Comparison of ENCODE assay signal across 1 cellular context in the genomic region with DNA sequence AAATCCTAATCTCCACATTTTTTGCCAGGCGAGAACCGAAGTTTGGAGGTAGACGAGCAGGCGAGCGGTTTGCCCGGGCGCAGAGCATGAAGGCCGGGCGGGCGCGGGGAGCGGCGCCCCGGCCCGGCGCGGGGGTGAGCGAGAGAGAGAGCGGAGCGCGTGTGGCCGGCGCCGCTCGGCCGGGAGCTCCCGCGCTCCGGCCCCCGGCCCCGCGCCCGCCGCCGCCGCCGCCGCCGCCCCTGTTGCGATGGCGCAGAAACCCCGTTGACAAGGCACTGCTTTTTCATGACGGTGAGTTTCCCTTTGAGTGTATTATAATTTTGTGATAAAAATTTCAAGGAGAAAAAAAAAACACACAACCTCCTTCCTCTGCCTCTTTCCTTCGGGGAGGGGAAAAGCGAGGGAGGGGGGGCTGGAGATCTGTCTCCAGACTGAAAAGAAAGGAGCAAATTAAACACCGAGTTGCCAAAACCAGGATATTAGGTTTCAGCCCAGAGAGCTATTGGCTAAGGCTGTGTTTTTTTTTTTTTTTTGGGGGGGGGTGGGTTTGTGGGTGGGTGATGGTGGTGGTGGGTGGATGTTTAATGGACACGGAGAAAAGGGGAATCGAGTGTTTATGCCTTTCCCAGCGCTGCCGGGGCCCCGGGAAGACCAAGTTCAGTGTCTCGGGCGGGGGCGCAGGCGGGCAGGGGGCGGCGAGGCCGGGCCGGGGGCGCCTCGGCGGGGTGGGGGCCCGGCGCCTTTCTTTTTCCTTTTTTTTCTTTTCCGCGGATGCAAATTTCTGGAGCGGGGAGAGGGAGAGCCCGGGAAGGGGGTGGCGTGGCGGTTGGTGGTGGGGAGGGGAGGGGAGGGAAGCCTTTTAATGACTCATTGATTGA.
TF ChIP-seq lines count a peak whose summit lies in the region.

A gene with protein sequence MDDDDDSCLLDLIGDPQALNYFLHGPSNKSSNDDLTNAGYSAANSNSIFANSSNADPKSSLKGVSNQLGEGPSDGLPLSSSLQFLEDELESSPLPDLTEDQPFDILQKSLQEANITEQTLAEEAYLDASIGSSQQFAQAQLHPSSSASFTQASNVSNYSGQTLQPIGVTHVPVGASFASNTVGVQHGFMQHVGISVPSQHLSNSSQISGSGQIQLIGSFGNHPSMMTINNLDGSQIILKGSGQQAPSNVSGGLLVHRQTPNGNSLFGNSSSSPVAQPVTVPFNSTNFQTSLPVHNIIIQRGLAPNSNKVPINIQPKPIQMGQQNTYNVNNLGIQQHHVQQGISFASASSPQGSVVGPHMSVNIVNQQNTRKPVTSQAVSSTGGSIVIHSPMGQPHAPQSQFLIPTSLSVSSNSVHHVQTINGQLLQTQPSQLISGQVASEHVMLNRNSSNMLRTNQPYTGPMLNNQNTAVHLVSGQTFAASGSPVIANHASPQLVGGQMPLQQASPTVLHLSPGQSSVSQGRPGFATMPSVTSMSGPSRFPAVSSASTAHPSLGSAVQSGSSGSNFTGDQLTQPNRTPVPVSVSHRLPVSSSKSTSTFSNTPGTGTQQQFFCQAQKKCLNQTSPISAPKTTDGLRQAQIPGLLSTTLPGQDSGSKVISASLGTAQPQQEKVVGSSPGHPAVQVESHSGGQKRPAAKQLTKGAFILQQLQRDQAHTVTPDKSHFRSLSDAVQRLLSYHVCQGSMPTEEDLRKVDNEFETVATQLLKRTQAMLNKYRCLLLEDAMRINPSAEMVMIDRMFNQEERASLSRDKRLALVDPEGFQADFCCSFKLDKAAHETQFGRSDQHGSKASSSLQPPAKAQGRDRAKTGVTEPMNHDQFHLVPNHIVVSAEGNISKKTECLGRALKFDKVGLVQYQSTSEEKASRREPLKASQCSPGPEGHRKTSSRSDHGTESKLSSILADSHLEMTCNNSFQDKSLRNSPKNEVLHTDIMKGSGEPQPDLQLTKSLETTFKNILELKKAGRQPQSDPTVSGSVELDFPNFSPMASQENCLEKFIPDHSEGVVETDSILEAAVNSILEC (plus strand): TSS at position 242 of the 878 bp plus-strand sequence. CDS start 39,971 bp downstream, outside the sequence.

TF ChIP-seq in K562, 482 proteins besides CTCF, POLR2A, EP300 and RAD21 (continued from another document and continues in another):
- TF ChIP-seq, protein P1, sequence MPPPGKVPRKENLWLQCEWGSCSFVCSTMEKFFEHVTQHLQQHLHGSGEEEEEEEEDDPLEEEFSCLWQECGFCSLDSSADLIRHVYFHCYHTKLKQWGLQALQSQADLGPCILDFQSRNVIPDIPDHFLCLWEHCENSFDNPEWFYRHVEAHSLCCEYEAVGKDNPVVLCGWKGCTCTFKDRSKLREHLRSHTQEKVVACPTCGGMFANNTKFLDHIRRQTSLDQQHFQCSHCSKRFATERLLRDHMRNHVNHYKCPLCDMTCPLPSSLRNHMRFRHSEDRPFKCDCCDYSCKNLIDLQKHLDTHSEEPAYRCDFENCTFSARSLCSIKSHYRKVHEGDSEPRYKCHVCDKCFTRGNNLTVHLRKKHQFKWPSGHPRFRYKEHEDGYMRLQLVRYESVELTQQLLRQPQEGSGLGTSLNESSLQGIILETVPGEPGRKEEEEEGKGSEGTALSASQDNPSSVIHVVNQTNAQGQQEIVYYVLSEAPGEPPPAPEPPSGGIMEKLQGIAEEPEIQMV (tag; conservative IDR thresholded peaks at IDR 0.05; ENCODE audit: low read depth) = no peak
- TF ChIP-seq ZBTB7A (IDR thresholded peaks at IDR 0.05; ENCODE audit: borderline replicate concordance, control insufficient read depth, low read depth, low read length) = peak; percentile 71; the same call in 1 of the 2 replicates
- TF ChIP-seq PRMT5 (CRISPR knock-in tag; IDR thresholded peaks at IDR 0.05) = no peak
- no peak for TF ChIP-seq ZSCAN32 (CRISPR knock-in tag; IDR thresholded peaks at IDR 0.05)
- TF ChIP-seq ELF1 (tag; IDR thresholded peaks at IDR 0.05) = peak; percentile 44
- TF ChIP-seq MCM2 (IDR thresholded peaks at IDR 0.05; ENCODE audit: low read depth) = no peak
- TF ChIP-seq, protein P2, sequence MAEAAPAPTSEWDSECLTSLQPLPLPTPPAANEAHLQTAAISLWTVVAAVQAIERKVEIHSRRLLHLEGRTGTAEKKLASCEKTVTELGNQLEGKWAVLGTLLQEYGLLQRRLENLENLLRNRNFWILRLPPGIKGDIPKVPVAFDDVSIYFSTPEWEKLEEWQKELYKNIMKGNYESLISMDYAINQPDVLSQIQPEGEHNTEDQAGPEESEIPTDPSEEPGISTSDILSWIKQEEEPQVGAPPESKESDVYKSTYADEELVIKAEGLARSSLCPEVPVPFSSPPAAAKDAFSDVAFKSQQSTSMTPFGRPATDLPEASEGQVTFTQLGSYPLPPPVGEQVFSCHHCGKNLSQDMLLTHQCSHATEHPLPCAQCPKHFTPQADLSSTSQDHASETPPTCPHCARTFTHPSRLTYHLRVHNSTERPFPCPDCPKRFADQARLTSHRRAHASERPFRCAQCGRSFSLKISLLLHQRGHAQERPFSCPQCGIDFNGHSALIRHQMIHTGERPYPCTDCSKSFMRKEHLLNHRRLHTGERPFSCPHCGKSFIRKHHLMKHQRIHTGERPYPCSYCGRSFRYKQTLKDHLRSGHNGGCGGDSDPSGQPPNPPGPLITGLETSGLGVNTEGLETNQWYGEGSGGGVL (CRISPR knock-in tag; IDR thresholded peaks at IDR 0.05) = no peak
- TF ChIP-seq ERF (CRISPR knock-in tag; IDR thresholded peaks at IDR 0.05) = no peak
- TF ChIP-seq, protein P3, sequence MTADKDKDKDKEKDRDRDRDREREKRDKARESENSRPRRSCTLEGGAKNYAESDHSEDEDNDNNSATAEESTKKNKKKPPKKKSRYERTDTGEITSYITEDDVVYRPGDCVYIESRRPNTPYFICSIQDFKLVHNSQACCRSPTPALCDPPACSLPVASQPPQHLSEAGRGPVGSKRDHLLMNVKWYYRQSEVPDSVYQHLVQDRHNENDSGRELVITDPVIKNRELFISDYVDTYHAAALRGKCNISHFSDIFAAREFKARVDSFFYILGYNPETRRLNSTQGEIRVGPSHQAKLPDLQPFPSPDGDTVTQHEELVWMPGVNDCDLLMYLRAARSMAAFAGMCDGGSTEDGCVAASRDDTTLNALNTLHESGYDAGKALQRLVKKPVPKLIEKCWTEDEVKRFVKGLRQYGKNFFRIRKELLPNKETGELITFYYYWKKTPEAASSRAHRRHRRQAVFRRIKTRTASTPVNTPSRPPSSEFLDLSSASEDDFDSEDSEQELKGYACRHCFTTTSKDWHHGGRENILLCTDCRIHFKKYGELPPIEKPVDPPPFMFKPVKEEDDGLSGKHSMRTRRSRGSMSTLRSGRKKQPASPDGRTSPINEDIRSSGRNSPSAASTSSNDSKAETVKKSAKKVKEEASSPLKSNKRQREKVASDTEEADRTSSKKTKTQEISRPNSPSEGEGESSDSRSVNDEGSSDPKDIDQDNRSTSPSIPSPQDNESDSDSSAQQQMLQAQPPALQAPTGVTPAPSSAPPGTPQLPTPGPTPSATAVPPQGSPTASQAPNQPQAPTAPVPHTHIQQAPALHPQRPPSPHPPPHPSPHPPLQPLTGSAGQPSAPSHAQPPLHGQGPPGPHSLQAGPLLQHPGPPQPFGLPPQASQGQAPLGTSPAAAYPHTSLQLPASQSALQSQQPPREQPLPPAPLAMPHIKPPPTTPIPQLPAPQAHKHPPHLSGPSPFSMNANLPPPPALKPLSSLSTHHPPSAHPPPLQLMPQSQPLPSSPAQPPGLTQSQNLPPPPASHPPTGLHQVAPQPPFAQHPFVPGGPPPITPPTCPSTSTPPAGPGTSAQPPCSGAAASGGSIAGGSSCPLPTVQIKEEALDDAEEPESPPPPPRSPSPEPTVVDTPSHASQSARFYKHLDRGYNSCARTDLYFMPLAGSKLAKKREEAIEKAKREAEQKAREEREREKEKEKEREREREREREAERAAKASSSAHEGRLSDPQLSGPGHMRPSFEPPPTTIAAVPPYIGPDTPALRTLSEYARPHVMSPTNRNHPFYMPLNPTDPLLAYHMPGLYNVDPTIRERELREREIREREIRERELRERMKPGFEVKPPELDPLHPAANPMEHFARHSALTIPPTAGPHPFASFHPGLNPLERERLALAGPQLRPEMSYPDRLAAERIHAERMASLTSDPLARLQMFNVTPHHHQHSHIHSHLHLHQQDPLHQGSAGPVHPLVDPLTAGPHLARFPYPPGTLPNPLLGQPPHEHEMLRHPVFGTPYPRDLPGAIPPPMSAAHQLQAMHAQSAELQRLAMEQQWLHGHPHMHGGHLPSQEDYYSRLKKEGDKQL (CRISPR knock-in tag; IDR thresholded peaks at IDR 0.05; ENCODE audit: borderline replicate concordance) = no peak
- no peak for TF ChIP-seq CBX2 (IDR thresholded peaks at IDR 0.05; ENCODE audit: insufficient read depth, low read length, poor library complexity, severe bottlenecking)
- TF ChIP-seq TAF7 (tag; IDR thresholded peaks at IDR 0.05) = peak; percentile 69; the same call in 1 of the 2 replicates
- TF ChIP-seq DPF2 (IDR thresholded peaks at IDR 0.05) = no peak
- no peak for TF ChIP-seq CBX3 (IDR thresholded peaks at IDR 0.05; ENCODE audit: borderline replicate concordance in 1 of 2, low read length in 2 of 2)
- TF ChIP-seq RBFOX2 (IDR thresholded peaks at IDR 0.05; ENCODE audit: low read depth, low read length) = peak; percentile 84
- TF ChIP-seq PHTF2 (CRISPR knock-in tag; IDR thresholded peaks at IDR 0.05) = no peak
- TF ChIP-seq TFAM (CRISPR knock-in tag; conservative IDR thresholded peaks at IDR 0.05) = no peak
- no peak for TF ChIP-seq TCFL5 (CRISPR knock-in tag; conservative IDR thresholded peaks at IDR 0.05)
- TF ChIP-seq MTA3 (IDR thresholded peaks at IDR 0.05; ENCODE audit: borderline replicate concordance) = no peak
- TF ChIP-seq, protein P4, sequence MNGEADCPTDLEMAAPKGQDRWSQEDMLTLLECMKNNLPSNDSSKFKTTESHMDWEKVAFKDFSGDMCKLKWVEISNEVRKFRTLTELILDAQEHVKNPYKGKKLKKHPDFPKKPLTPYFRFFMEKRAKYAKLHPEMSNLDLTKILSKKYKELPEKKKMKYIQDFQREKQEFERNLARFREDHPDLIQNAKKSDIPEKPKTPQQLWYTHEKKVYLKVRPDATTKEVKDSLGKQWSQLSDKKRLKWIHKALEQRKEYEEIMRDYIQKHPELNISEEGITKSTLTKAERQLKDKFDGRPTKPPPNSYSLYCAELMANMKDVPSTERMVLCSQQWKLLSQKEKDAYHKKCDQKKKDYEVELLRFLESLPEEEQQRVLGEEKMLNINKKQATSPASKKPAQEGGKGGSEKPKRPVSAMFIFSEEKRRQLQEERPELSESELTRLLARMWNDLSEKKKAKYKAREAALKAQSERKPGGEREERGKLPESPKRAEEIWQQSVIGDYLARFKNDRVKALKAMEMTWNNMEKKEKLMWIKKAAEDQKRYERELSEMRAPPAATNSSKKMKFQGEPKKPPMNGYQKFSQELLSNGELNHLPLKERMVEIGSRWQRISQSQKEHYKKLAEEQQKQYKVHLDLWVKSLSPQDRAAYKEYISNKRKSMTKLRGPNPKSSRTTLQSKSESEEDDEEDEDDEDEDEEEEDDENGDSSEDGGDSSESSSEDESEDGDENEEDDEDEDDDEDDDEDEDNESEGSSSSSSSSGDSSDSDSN (IDR thresholded peaks at IDR 0.05; ENCODE audit: borderline replicate concordance in 1 of 2, low read depth in 2 of 2, low read length in 2 of 2) = peak; percentile 98 to 99
- TF ChIP-seq CBFA2T3 (IDR thresholded peaks at IDR 0.05) = no peak
- 0 out of 2 replicates have a peak, but pooled peaks have one; percentile 42 for TF ChIP-seq ZNF175 (CRISPR knock-in tag; IDR thresholded peaks at IDR 0.05; ENCODE audit: low read depth)
- TF ChIP-seq FOXJ2 (tag; IDR thresholded peaks at IDR 0.05) = no peak
- TF ChIP-seq, protein P5, sequence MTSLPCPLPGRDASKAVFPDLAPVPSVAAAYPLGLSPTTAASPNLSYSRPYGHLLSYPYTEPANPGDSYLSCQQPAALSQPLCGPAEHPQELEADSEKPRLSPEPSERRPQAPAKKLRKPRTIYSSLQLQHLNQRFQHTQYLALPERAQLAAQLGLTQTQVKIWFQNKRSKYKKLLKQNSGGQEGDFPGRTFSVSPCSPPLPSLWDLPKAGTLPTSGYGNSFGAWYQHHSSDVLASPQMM (CRISPR knock-in tag; IDR thresholded peaks at IDR 0.05) = no peak
- TF ChIP-seq CBFB (CRISPR knock-in tag; IDR thresholded peaks at IDR 0.05) = no peak
- TF ChIP-seq POLR3G (IDR thresholded peaks at IDR 0.05; ENCODE audit: extremely low read depth, insufficient read length, insufficient replicate concordance) = no peak
- no peak for TF ChIP-seq HDGF (IDR thresholded peaks at IDR 0.05)
- no peak for TF ChIP-seq NBN (IDR thresholded peaks at IDR 0.05; ENCODE audit: low read depth)
- no peak for TF ChIP-seq HEY1 (CRISPR knock-in tag; IDR thresholded peaks at IDR 0.05; ENCODE audit: borderline replicate concordance)
- TF ChIP-seq HNRNPH1 (optimal IDR thresholded peaks at IDR 0.05; ENCODE audit: low read depth, low read length) = no peak
- no peak for TF ChIP-seq NR2F6 (CRISPR knock-in tag; IDR thresholded peaks at IDR 0.05)
- TF ChIP-seq, protein P6, sequence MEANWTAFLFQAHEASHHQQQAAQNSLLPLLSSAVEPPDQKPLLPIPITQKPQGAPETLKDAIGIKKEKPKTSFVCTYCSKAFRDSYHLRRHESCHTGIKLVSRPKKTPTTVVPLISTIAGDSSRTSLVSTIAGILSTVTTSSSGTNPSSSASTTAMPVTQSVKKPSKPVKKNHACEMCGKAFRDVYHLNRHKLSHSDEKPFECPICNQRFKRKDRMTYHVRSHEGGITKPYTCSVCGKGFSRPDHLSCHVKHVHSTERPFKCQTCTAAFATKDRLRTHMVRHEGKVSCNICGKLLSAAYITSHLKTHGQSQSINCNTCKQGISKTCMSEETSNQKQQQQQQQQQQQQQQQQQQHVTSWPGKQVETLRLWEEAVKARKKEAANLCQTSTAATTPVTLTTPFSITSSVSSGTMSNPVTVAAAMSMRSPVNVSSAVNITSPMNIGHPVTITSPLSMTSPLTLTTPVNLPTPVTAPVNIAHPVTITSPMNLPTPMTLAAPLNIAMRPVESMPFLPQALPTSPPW (CRISPR knock-in tag; IDR thresholded peaks at IDR 0.05) = peak; percentile 95
- TF ChIP-seq, protein P7, sequence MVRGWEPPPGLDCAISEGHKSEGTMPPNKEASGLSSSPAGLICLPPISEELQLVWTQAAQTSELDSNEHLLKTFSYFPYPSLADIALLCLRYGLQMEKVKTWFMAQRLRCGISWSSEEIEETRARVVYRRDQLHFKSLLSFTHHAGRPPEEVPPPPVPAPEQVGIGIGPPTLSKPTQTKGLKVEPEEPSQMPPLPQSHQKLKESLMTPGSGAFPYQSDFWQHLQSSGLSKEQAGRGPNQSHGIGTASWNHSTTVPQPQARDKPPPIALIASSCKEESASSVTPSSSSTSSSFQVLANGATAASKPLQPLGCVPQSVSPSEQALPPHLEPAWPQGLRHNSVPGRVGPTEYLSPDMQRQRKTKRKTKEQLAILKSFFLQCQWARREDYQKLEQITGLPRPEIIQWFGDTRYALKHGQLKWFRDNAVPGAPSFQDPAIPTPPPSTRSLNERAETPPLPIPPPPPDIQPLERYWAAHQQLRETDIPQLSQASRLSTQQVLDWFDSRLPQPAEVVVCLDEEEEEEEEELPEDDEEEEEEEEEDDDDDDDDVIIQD (CRISPR knock-in tag; IDR thresholded peaks at IDR 0.05) = no peak
- TF ChIP-seq NR2C2 (CRISPR knock-in tag; IDR thresholded peaks at IDR 0.05) = no peak
- no peak; the same call in 1 of the 2 replicates for TF ChIP-seq NR2C2 (tag; IDR thresholded peaks at IDR 0.05)
- TF ChIP-seq, protein P8, sequence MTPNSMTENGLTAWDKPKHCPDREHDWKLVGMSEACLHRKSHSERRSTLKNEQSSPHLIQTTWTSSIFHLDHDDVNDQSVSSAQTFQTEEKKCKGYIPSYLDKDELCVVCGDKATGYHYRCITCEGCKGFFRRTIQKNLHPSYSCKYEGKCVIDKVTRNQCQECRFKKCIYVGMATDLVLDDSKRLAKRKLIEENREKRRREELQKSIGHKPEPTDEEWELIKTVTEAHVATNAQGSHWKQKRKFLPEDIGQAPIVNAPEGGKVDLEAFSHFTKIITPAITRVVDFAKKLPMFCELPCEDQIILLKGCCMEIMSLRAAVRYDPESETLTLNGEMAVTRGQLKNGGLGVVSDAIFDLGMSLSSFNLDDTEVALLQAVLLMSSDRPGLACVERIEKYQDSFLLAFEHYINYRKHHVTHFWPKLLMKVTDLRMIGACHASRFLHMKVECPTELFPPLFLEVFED (CRISPR knock-in tag; conservative IDR thresholded peaks at IDR 0.05) = no peak
